ENCODE assay signal across 8 cellular contexts in genomic region chr3:133759740-133760069, GRCh38. TPM values are rescaled to one million over a fixed set of nuclear protein-coding genes. Genes with fewer than 3 reads are reported as not detected.
"Had no signal": no experiment of that assay in that cellular context is flagged by ENCODE, and none has a peak within 500 bp of the region (broad histone marks: within the 10 kb centered on the region; RNA-seq: fewer than 3 reads in every experiment).

No MANE protein-coding gene starts in this region.

- FAIRE-seq: H1, H54, HTR-8/SVneo had no signal

- H3K4me3 ChIP-seq: GM23248 had no signal

- H3K27ac ChIP-seq: GM23248 had no signal

- H3K9ac ChIP-seq: GM23248 had no signal

- DNase-seq: GM23248, H9, HCEC 1CT, KG1 had no signal

- H2AFZ ChIP-seq: GM23248 had no signal

RNA-seq across cellular contexts. Expression of gene TF, which starts 13.5 kb away (rescaled TPM):
- total RNA-seq: GM23248 had no signal
- polyA plus RNA-seq: IgD-negative memory B cell had no signal
